Comparison of ENCODE assay signal across 8 cellular contexts in genomic region chr16:67155305-67156145, GRCh38. TPM values are rescaled to one million over a fixed set of nuclear protein-coding genes. Genes with fewer than 3 reads are reported as not detected.
DNase-seq lines count a peak whose midpoint lies in the region; ATAC-seq, FAIRE-seq and TF ChIP-seq lines count a peak whose summit lies in the region.

No MANE protein-coding gene starts in this region.

- 42% methylated on average over 18 of the region's 74 CpGs for WGBS in A549 (ENCODE audit: missing lambda C conversion rate)

- H3K4me1 Mint-ChIP-seq in activated CD4-positive, alpha-beta T cell treated with anti-CD3 and anti-CD28 coated beads for 36 hours, result peaks cover 45% of the 10 kb centered on the region

- FAIRE-seq in A549 (lab: Jason Lieb, UNC), result no peak

- peaks cover 4% of the 10 kb centered on the region for H3K36me3 Mint-ChIP-seq in activated CD4-positive, alpha-beta T cell treated with anti-CD3 and anti-CD28 coated beads for 36 hours (ENCODE audit: low read depth)

- ATAC-seq in A549, result peak; percentile 42 to 72; a peak in 5 of 6 replicates
- ATAC-seq in GM18907 (IDR thresholded peaks at IDR 0.05; ENCODE audit: unreplicated experiment), result peak; percentile 22
- peak; percentile 40 for ATAC-seq in activated CD4-positive, alpha-beta T cell treated with anti-CD3 and anti-CD28 coated beads for 36 hours
- no peak for ATAC-seq in HG03108 (IDR thresholded peaks at IDR 0.05; ENCODE audit: unreplicated experiment)

- no peak for TF ChIP-seq POLR2A in A549 (IDR thresholded peaks at IDR 0.05; ENCODE audit: low read length)

- no peak for TF ChIP-seq EP300 in A549 (IDR thresholded peaks at IDR 0.05)

- H3K9me3 ChIP-seq in A549, result no peaks in the 10 kb centered on the region

- TF ChIP-seq CTCF in A549 (IDR thresholded peaks at IDR 0.05) (peak; percentile 94), choroid plexus epithelial cell (conservative IDR thresholded peaks at IDR 0.05; ENCODE audit: low read depth, low read length) (peak; percentile 64)

- H3K27me3 Mint-ChIP-seq in activated CD4-positive, alpha-beta T cell treated with anti-CD3 and anti-CD28 coated beads for 36 hours, result peaks cover 12% of the 10 kb centered on the region

- H3K4me3 Mint-ChIP-seq in activated CD4-positive, alpha-beta T cell treated with anti-CD3 and anti-CD28 coated beads for 36 hours, result peak overlapping the region; percentile 59

- DNase-seq in A549 (ENCODE audit: low read depth in 1 of 2, low spot score in 1 of 2) (peak; percentile 72 to 79), NCI-H2227 treated with DMSO at 0.1 percent for 48 hours (lab: John Stamatoyannopoulos, UW) (peak; percentile 38), choroid plexus epithelial cell (ENCODE audit: low read depth) (peak; percentile 83), left kidney (ENCODE audit: low read depth, low spot score) (peak; percentile 91)
- peak; percentile 89 for DNase-seq in activated CD4-positive, alpha-beta T cell treated with anti-CD3 and anti-CD28 coated beads for 36 hours
- DNase-seq in stimulated activated CD4-positive, alpha-beta T cell treated with anti-CD3 and anti-CD28 coated beads, Interleukin-4, amount 100 ng/mL, for 1 hour, result peak; percentile 82

- CTCF ChIA-PET in A549 (lab: Yijun Ruan, JAX), result interaction anchor here (0.6 to 16.0 kb wide), 71 partner anchors 13 to 388 kb away, joined by 3 to 314 read pairs (median 6); partner anchors contain the start of genes CBFB, CDH16, CES3 and CES4A
- CTCF ChIA-PET in activated CD4-positive, alpha-beta T cell treated with anti-CD3 and anti-CD28 coated beads for 36 hours (lab: Charles Lee), result interaction anchor here (0.6 to 3.1 kb wide), 55 partner anchors 8 to 288 kb away, joined by 3 to 64 read pairs (median 6); partner anchors contain the start of genes CBFB, E2F4, FHOD1 and HSF4

- POLR2A ChIA-PET in A549 (lab: Yijun Ruan, JAX), result interaction anchor here (1.1 to 1.6 kb wide), 2 partner anchors 15 to 138 kb away, joined by 3 to 6 read pairs; partner anchors contain the start of gene NOL3
- POLR2A ChIA-PET in activated CD4-positive, alpha-beta T cell treated with anti-CD3 and anti-CD28 coated beads for 36 hours (lab: Charles Lee), result interaction anchor here (0.6 to 1.1 kb wide), 2 partner anchors 137 to 138 kb away, joined by 3 to 4 read pairs; no protein-coding TSS in a partner anchor

- H3K9me3 Mint-ChIP-seq in activated CD4-positive, alpha-beta T cell treated with anti-CD3 and anti-CD28 coated beads for 36 hours (ENCODE audit: low read depth), result no peaks in the 10 kb centered on the region

- peak overlapping the region in 1 of 2 experiments; percentile 44; a peak in 2 of 6 replicates for H3K27ac ChIP-seq in A549

- H3K4me2 ChIP-seq in A549, result peak overlapping the region; percentile 83

- intact Hi-C loops in activated CD4-positive, alpha-beta T cell treated with anti-CD3 and anti-CD28 coated beads for 36 hours (cut with DNase I, micrococcal nuclease), result loop anchor here (1.0 to 5.0 kb wide), 5 partner anchors 48 to 209 kb away; partner anchors contain the start of gene PHAF1 (in 1 of the 2)

- no peak overlapping the region; the same call in 2 of the 3 replicates for H3K4me3 ChIP-seq in A549
- peak overlapping the region; percentile 28 for H3K4me3 ChIP-seq in choroid plexus epithelial cell (ENCODE audit: low read depth, low read length)

- peaks cover 21% of the 10 kb centered on the region for H3K4me1 ChIP-seq in A549

- TF ChIP-seq RAD21 in A549 (conservative IDR thresholded peaks at IDR 0.05 in 1 of 2, IDR thresholded peaks at IDR 0.05 in 1 of 2), result peak; percentile 76 to 89

- no peak overlapping the region for H3K27ac Mint-ChIP-seq in activated CD4-positive, alpha-beta T cell treated with anti-CD3 and anti-CD28 coated beads for 36 hours

TF ChIP-seq in A549, 52 proteins besides CTCF, POLR2A, EP300 and RAD21:
- TF ChIP-seq SMC3 (IDR thresholded peaks at IDR 0.05), result peak; percentile 91
- TF ChIP-seq HEYL (CRISPR knock-in tag; IDR thresholded peaks at IDR 0.05), result no peak
- TF ChIP-seq TP53 (CRISPR knock-in tag; IDR thresholded peaks at IDR 0.05), result peak; percentile 37; the same call in 1 of the 2 replicates
- no peak for TF ChIP-seq ZNF302 (CRISPR knock-in tag; IDR thresholded peaks at IDR 0.05)
- no peak for TF ChIP-seq FOXS1 (CRISPR knock-in tag; IDR thresholded peaks at IDR 0.05)
- TF ChIP-seq, protein P1, sequence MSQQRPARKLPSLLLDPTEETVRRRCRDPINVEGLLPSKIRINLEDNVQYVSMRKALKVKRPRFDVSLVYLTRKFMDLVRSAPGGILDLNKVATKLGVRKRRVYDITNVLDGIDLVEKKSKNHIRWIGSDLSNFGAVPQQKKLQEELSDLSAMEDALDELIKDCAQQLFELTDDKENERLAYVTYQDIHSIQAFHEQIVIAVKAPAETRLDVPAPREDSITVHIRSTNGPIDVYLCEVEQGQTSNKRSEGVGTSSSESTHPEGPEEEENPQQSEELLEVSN (IDR thresholded peaks at IDR 0.05; ENCODE audit: borderline replicate concordance, low read depth), result peak; percentile 18; the same call in 1 of the 2 replicates

RNA-seq across cellular contexts. Expression of gene TRADD, which starts 4.2 kb away (rescaled TPM):
- polyA plus RNA-seq in A549 (2011; rRNA removed), result 7.8 and 9.1 TPM in 2 replicates
- polyA plus RNA-seq in A549 (2012; cell fraction: cytosol; rRNA removed), result 22.9 and 30.0 TPM in 2 replicates
- polyA plus RNA-seq in A549 (2012; cell fraction: nucleus; rRNA removed), result 35.6 and 45.2 TPM in 2 replicates
- polyA plus RNA-seq in A549 (2017; fragmentation: RNase III; extraction: RNeasy Plus Mini Kit Qiagen cat#74134 plus additional on column Dnase treatment), result 13.2 to 15.2 TPM (median 15.2 TPM) in 3 replicates
- 3.5 and 4.4 TPM in 2 replicates for polyA minus RNA-seq in A549 (2011; rRNA and poly(A)+ RNA removed)
- total RNA-seq in activated CD4-positive, alpha-beta T cell treated with anti-CD3 and anti-CD28 coated beads for 36 hours, result 10 to 100 TPM; 22.0 to 34.0 TPM

RNA-seq across cellular contexts. Expression of gene FBXL8, which starts 4.2 kb away (rescaled TPM):
- polyA plus RNA-seq in A549 (2011; rRNA removed), result 5.4 and 5.6 TPM in 2 replicates
- 10.7 and 15.0 TPM in 2 replicates for polyA plus RNA-seq in A549 (2012; cell fraction: cytosol; rRNA removed)
- 99.8 and 200 TPM in 2 replicates for polyA plus RNA-seq in A549 (2012; cell fraction: nucleus; rRNA removed)
- 12.5 to 14.4 TPM (median 13.1 TPM) in 3 replicates for polyA plus RNA-seq in A549 (2017; fragmentation: RNase III; extraction: RNeasy Plus Mini Kit Qiagen cat#74134 plus additional on column Dnase treatment)
- polyA minus RNA-seq in A549 (2011; rRNA and poly(A)+ RNA removed), result 2.4 and 2.6 TPM in 2 replicates
- total RNA-seq in activated CD4-positive, alpha-beta T cell treated with anti-CD3 and anti-CD28 coated beads for 36 hours, result 10 to 100 TPM; 15.5 to 21.0 TPM

RNA-seq across cellular contexts. Expression of gene B3GNT9, which starts 4.7 kb away (rescaled TPM):
- polyA plus RNA-seq in A549 (2011; rRNA removed) (6.8 and 8.5 TPM in 2 replicates), A549 (2017; fragmentation: RNase III; extraction: RNeasy Plus Mini Kit Qiagen cat#74134 plus additional on column Dnase treatment) (6.7 to 9.3 TPM (median 9.0 TPM) in 3 replicates)
- polyA plus RNA-seq in A549 (2012; cell fraction: cytosol; rRNA removed), result 6.2 and 8.6 TPM in 2 replicates
- polyA plus RNA-seq in A549 (2012; cell fraction: nucleus; rRNA removed), result 9.0 and 10.9 TPM in 2 replicates
- 9.8 and 10.8 TPM in 2 replicates for polyA minus RNA-seq in A549 (2011; rRNA and poly(A)+ RNA removed)
- total RNA-seq in activated CD4-positive, alpha-beta T cell treated with anti-CD3 and anti-CD28 coated beads for 36 hours, result 1 to 10 TPM; 2.3 to 3.0 TPM

RNA-seq across cellular contexts. Expression of gene HSF4, which starts 9.0 kb away (rescaled TPM):
- 8.3 and 11.7 TPM in 2 replicates for polyA plus RNA-seq in A549 (2011; rRNA removed)
- polyA plus RNA-seq in A549 (2012; cell fraction: cytosol; rRNA removed), result 12.1 and 13.7 TPM in 2 replicates
- polyA plus RNA-seq in A549 (2012; cell fraction: nucleus; rRNA removed), result 198 and 241 TPM in 2 replicates
- 15.3 to 22.0 TPM (median 18.9 TPM) in 3 replicates for polyA plus RNA-seq in A549 (2017; fragmentation: RNase III; extraction: RNeasy Plus Mini Kit Qiagen cat#74134 plus additional on column Dnase treatment)
- polyA minus RNA-seq in A549 (2011; rRNA and poly(A)+ RNA removed), result 4.9 and 5.0 TPM in 2 replicates
- 10 to 100 TPM; 15.7 to 20.7 TPM for total RNA-seq in activated CD4-positive, alpha-beta T cell treated with anti-CD3 and anti-CD28 coated beads for 36 hours

RNA-seq across cellular contexts. Expression of gene NOL3, which starts 14.8 kb away (rescaled TPM):
- polyA plus RNA-seq in A549 (2011; rRNA removed), result 22.6 and 24.4 TPM in 2 replicates
- polyA plus RNA-seq in A549 (2012; cell fraction: cytosol; rRNA removed), result 36.9 and 41.0 TPM in 2 replicates
- polyA plus RNA-seq in A549 (2012; cell fraction: nucleus; rRNA removed), result 53.4 and 79.4 TPM in 2 replicates
- 38.5 to 41.3 TPM (median 39.1 TPM) in 3 replicates for polyA plus RNA-seq in A549 (2017; fragmentation: RNase III; extraction: RNeasy Plus Mini Kit Qiagen cat#74134 plus additional on column Dnase treatment)
- polyA minus RNA-seq in A549 (2011; rRNA and poly(A)+ RNA removed), result 9.0 and 10.6 TPM in 2 replicates
- total RNA-seq in activated CD4-positive, alpha-beta T cell treated with anti-CD3 and anti-CD28 coated beads for 36 hours, result 10 to 100 TPM; 15.5 to 17.5 TPM

Comparison
In these comparisons a context has a peak if more than half of its experiments do, and no peak if none do; other contexts are left out.
1. DNase-seq: peak in every context shown above with its lines; median percentile 91 in left kidney; 89 in activated CD4-positive, alpha-beta T cell treated with anti-CD3 and anti-CD28 coated beads for 36 hours; 83 in choroid plexus epithelial cell; 82 in stimulated activated CD4-positive, alpha-beta T cell treated with anti-CD3 and anti-CD28 coated beads, Interleukin-4, amount 100 ng/mL, for 1 hour; 76 in A549; 38 in NCI-H2227 treated with DMSO at 0.1 percent for 48 hours.